ENCODE assay signal across 8 cellular contexts in the genomic region with DNA sequence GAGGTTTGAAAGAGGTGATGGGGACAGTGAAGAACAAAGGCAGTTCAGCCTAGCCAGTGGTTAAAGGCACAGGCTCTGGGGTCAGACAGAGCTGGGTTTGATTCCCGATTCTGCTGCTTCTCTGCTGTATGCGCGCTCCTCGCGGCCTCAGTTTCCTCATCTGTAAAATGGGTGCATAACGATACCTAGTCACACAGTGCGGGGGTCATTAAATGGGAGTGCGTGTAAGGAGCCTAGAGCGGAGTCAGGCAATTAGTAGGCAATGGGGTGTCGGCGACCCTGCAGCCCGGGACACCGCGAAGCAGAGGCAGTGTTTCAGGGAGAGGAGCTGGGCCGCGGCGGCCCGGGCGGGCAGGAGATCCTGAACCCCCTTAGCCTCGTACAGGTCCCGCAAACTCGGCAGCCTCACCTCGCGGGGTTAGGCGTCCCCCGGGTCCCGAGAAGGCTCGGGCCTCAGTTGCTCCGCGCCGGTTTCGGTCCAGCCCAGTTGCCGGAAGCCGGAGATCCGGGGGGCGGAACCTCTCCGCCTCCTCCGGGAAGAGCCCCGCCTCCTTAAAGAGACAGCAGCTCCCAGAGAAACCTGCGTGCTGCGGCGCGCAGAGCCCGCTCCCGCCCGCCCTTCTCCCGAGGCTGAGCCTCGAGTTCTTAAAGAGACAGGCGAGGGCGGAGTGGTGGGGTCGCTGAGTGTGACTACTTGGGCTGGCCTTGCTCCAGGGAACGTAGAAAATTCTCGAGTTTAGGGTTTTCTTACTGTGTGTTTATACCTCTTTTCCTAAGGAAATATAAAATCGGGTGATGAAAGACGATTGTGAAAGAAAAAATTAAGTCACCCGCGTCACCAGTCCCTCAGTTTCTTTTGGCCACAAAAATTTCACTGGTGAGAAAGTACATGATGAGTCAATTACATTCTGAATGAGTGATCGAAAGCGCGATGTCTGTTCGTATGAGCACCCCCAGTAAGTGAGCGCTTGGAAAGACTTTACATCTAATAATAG. TPM values are rescaled to one million over a fixed set of nuclear protein-coding genes. Genes with fewer than 3 reads are reported as not detected.
DNase-seq lines count a peak whose midpoint lies in the region; ATAC-seq and TF ChIP-seq lines count a peak whose summit lies in the region.

A gene (minus strand): TSS at position 494 of the 995 bp plus-strand sequence. CDS start 860 bp downstream, outside the sequence.

- intact Hi-C loops in naive thymus-derived CD4-positive, alpha-beta T cell (cut with micrococcal nuclease), result loop anchor here (1.0 to 5.0 kb wide), 7 partner anchors 29 to 875 kb away; a partner anchor contains a TSS

- H3K27ac Mint-ChIP-seq in activated T-helper 17 cell treated with anti-CD3 and anti-CD28 coated beads, Interleukin-2, amount 50 U/mL, for 72 hours, result peak within 1 kb of the TSS; percentile 96
- H3K27ac Mint-ChIP-seq in naive thymus-derived CD4-positive, alpha-beta T cell, result peak within 1 kb of the TSS; percentile 89 to 97 (median 95)
- peak within 1 kb of the TSS; percentile 85 for H3K27ac Mint-ChIP-seq in stimulated activated memory B cell treated with anti-CD40 and anti-IgM and Interleukin-4, amounts not matched to agents 10 μg/mL and 1 μg/mL and 100 μg/mL, for 72 hours

- H4K20me1 ChIP-seq in DOHH2 (ENCODE audit: control insufficient read depth, insufficient read depth, low read depth, low read length), result no peaks in the 10 kb centered on the region
- H4K20me1 ChIP-seq in fibroblast of lung (ENCODE audit: control insufficient read depth, extremely low read depth, insufficient read depth, low read length), result no peaks in the 10 kb centered on the region

- TF ChIP-seq CTCF in DOHH2 (IDR thresholded peaks at IDR 0.05; ENCODE audit: low read depth, low read length, poor library complexity, severe bottlenecking) (no peak), fibroblast of lung (conservative IDR thresholded peaks at IDR 0.05 in 1 of 2, IDR thresholded peaks at IDR 0.05 in 1 of 2; ENCODE audit: low read depth in 1 of 2, low read length in 2 of 2) (no peak)

- peak within 1 kb of the TSS; percentile 92 for H2AFZ ChIP-seq in fibroblast of lung (ENCODE audit: low read length)

- peaks cover 23% of the 10 kb centered on the region for H3K4me1 ChIP-seq in DOHH2 (ENCODE audit: control insufficient read depth, low read length)
- peaks cover 5% of the 10 kb centered on the region for H3K4me1 ChIP-seq in fibroblast of lung (ENCODE audit: control insufficient read depth, extremely low read depth, insufficient read depth, low read length)
- H3K4me1 ChIP-seq in naive thymus-derived CD4-positive, alpha-beta T cell (ENCODE audit: control insufficient read depth in 2 of 2, insufficient read depth in 2 of 2, low read length in 2 of 2), result peaks cover 20 to 23% of the 10 kb centered on the region in 2 donors

- H3K9me3 ChIP-seq in DOHH2 (ENCODE audit: control insufficient read depth, insufficient read depth, low read length) (no peaks in the 10 kb centered on the region), KOPT-K1 (ENCODE audit: insufficient read depth, low read length, poor library complexity, severe bottlenecking) (no peaks in the 10 kb centered on the region), fibroblast of lung (ENCODE audit: control insufficient read depth, insufficient read depth, low read depth, low read length) (no peaks in the 10 kb centered on the region)
- no peaks in the 10 kb centered on the region for H3K9me3 ChIP-seq in naive thymus-derived CD4-positive, alpha-beta T cell (ENCODE audit: control insufficient read depth in 2 of 3, low read length in 3 of 3)

- H3K79me2 ChIP-seq in DOHH2 (ENCODE audit: control insufficient read depth, low read length), result no peaks in the 10 kb centered on the region
- peaks cover 2% of the 10 kb centered on the region for H3K79me2 ChIP-seq in fibroblast of lung (ENCODE audit: control insufficient read depth, insufficient read depth, low read length)

- H3K36me3 ChIP-seq in DOHH2 (ENCODE audit: control insufficient read depth, low read length) (no peaks in the 10 kb centered on the region), KOPT-K1 (ENCODE audit: insufficient read depth, low read length) (no peaks in the 10 kb centered on the region; the same call in 1 of the 2 replicates), fibroblast of lung (ENCODE audit: control insufficient read depth, insufficient read depth, low read length) (no peaks in the 10 kb centered on the region)
- peaks cover 0 to 9% (median 0%) of the 10 kb centered on the region in 3 experiments for H3K36me3 ChIP-seq in naive thymus-derived CD4-positive, alpha-beta T cell (ENCODE audit: control insufficient read depth in 2 of 3, insufficient read depth in 3 of 3, low read length in 3 of 3)

- H3K4me2 ChIP-seq in DOHH2 (ENCODE audit: low read length), result peak within 1 kb of the TSS; percentile 76
- H3K4me2 ChIP-seq in fibroblast of lung (ENCODE audit: extremely low read depth, insufficient read depth, low read length), result peak within 1 kb of the TSS; percentile 92

- no peaks in the 10 kb centered on the region for H3K9me3 Mint-ChIP-seq in activated T-helper 17 cell treated with anti-CD3 and anti-CD28 coated beads, Interleukin-2, amount 50 U/mL, for 72 hours
- H3K9me3 Mint-ChIP-seq in naive thymus-derived CD4-positive, alpha-beta T cell, result no peaks in the 10 kb centered on the region
- no peaks in the 10 kb centered on the region for H3K9me3 Mint-ChIP-seq in stimulated activated memory B cell treated with anti-CD40 and anti-IgM and Interleukin-4, amounts not matched to agents 10 μg/mL and 1 μg/mL and 100 μg/mL, for 72 hours

- no peaks in the 10 kb centered on the region for H3K27me3 Mint-ChIP-seq in activated T-helper 17 cell treated with anti-CD3 and anti-CD28 coated beads, Interleukin-2, amount 50 U/mL, for 72 hours
- peaks cover 0 to 2% (median 0%) of the 10 kb centered on the region in 5 donors for H3K27me3 Mint-ChIP-seq in naive thymus-derived CD4-positive, alpha-beta T cell
- no peaks in the 10 kb centered on the region for H3K27me3 Mint-ChIP-seq in stimulated activated memory B cell treated with anti-CD40 and anti-IgM and Interleukin-4, amounts not matched to agents 10 μg/mL and 1 μg/mL and 100 μg/mL, for 72 hours

- no peaks in the 10 kb centered on the region for H3K9me2 ChIP-seq in DOHH2 (replicated peaks; ENCODE audit: control insufficient read depth, low read length)

- peak; percentile 88 for ATAC-seq in GM21786 (IDR thresholded peaks at IDR 0.05; ENCODE audit: unreplicated experiment)
- ATAC-seq in activated T-helper 17 cell treated with anti-CD3 and anti-CD28 coated beads, Interleukin-2, amount 50 U/mL, for 72 hours (replicated peaks), result peak; percentile 93
- ATAC-seq in naive thymus-derived CD4-positive, alpha-beta T cell, result peak; percentile 98
- ATAC-seq in stimulated activated memory B cell treated with anti-CD40 and anti-IgM and Interleukin-4, amounts not matched to agents 10 μg/mL and 1 μg/mL and 100 μg/mL, for 72 hours, result peak; percentile 98

- POLR2A ChIA-PET in naive thymus-derived CD4-positive, alpha-beta T cell (lab: Charles Lee), result interaction anchor here (0.6 to 3.3 kb wide), 6 partner anchors 11 to 163 kb away, joined by 3 to 21 read pairs (median 3); a partner anchor contains a TSS

- H3K9ac ChIP-seq in fibroblast of lung (ENCODE audit: insufficient read depth, low read length), result peak within 1 kb of the TSS; percentile 84

- H3K27me3 ChIP-seq in DOHH2 (ENCODE audit: control insufficient read depth, low read length) (0 out of 2 replicates have a peak, but pooled peaks cover under 1% of the 10 kb centered on the region), fibroblast of lung (ENCODE audit: control insufficient read depth, insufficient read depth, low read length) (no peaks in the 10 kb centered on the region)
- H3K27me3 ChIP-seq in naive thymus-derived CD4-positive, alpha-beta T cell (ENCODE audit: control insufficient read depth in 2 of 2, insufficient read depth in 2 of 2, low read length in 2 of 2), result no peaks in the 10 kb centered on the region

- DNase-seq in RPMI7951 (ENCODE audit: low read depth), result peak; percentile 89
- peak; percentile 88 to 89 for DNase-seq in fibroblast of lung (ENCODE audit: low read depth in 2 of 2)
- peak; percentile 61 to 88 (median 85) for DNase-seq in naive thymus-derived CD4-positive, alpha-beta T cell

- peaks cover 4% of the 10 kb centered on the region; the same call in 1 of the 2 replicates for H3F3A ChIP-seq in DOHH2 (ENCODE audit: control insufficient read depth, insufficient read depth)

- H3K4me1 Mint-ChIP-seq in activated T-helper 17 cell treated with anti-CD3 and anti-CD28 coated beads, Interleukin-2, amount 50 U/mL, for 72 hours, result peaks cover 16% of the 10 kb centered on the region
- H3K4me1 Mint-ChIP-seq in naive thymus-derived CD4-positive, alpha-beta T cell, result peaks cover 26 to 55% (median 51%) of the 10 kb centered on the region in 7 donors
- H3K4me1 Mint-ChIP-seq in stimulated activated memory B cell treated with anti-CD40 and anti-IgM and Interleukin-4, amounts not matched to agents 10 μg/mL and 1 μg/mL and 100 μg/mL, for 72 hours, result peaks cover 23% of the 10 kb centered on the region

- peak within 1 kb of the TSS; percentile 91 for H3K4me3 ChIP-seq in DOHH2 (ENCODE audit: low read length)
- peak within 1 kb of the TSS; percentile 81 to 98 (median 94) for H3K4me3 ChIP-seq in fibroblast of lung (replicated peaks in 1 of 4; ENCODE audit: control extremely low read depth in 1 of 4, insufficient read depth in 1 of 4, low read depth in 3 of 4, low read length in 4 of 4)
- peak within 1 kb of the TSS; percentile 79 for H3K4me3 ChIP-seq in naive thymus-derived CD4-positive, alpha-beta T cell (ENCODE audit: low read length)

- peaks cover 31% of the 10 kb centered on the region for H3K36me3 Mint-ChIP-seq in activated T-helper 17 cell treated with anti-CD3 and anti-CD28 coated beads, Interleukin-2, amount 50 U/mL, for 72 hours (ENCODE audit: low read depth)
- H3K36me3 Mint-ChIP-seq in naive thymus-derived CD4-positive, alpha-beta T cell, result peaks cover 0 to 12% (median 0%) of the 10 kb centered on the region in 5 donors
- H3K36me3 Mint-ChIP-seq in stimulated activated memory B cell treated with anti-CD40 and anti-IgM and Interleukin-4, amounts not matched to agents 10 μg/mL and 1 μg/mL and 100 μg/mL, for 72 hours, result no peaks in the 10 kb centered on the region

- CTCF ChIA-PET in naive thymus-derived CD4-positive, alpha-beta T cell (lab: Charles Lee), result interaction anchor here (0.8 to 1.3 kb wide), 3 partner anchors 52 to 70 kb away, joined by 3 to 4 read pairs (median 3); no protein-coding TSS in a partner anchor

- H3K27ac ChIP-seq in DOHH2 (ENCODE audit: low read depth, low read length), result no peak within 1 kb of the TSS
- H3K27ac ChIP-seq in KOPT-K1 (ENCODE audit: low read depth, low read length, poor library complexity, severe bottlenecking), result peak within 1 kb of the TSS; percentile 54
- peak within 1 kb of the TSS; percentile 89 for H3K27ac ChIP-seq in fibroblast of lung (ENCODE audit: insufficient read depth, low read length)
- peak within 1 kb of the TSS; percentile 75 for H3K27ac ChIP-seq in naive thymus-derived CD4-positive, alpha-beta T cell (ENCODE audit: low read depth, low read length)

- peak within 1 kb of the TSS; percentile 95 for H3K4me3 Mint-ChIP-seq in activated T-helper 17 cell treated with anti-CD3 and anti-CD28 coated beads, Interleukin-2, amount 50 U/mL, for 72 hours
- peak within 1 kb of the TSS; percentile 88 to 98 (median 96) for H3K4me3 Mint-ChIP-seq in naive thymus-derived CD4-positive, alpha-beta T cell
- H3K4me3 Mint-ChIP-seq in stimulated activated memory B cell treated with anti-CD40 and anti-IgM and Interleukin-4, amounts not matched to agents 10 μg/mL and 1 μg/mL and 100 μg/mL, for 72 hours, result peak within 1 kb of the TSS; percentile 90

RNA-seq across cellular contexts. Expression of the gene that starts here (rescaled TPM):
- total RNA-seq in RPMI7951 (2014; rRNA removed; shearing (Covaris generic)), result 29.0 and 32.3 TPM in 2 replicates
- 10 to 100 TPM; 13.7 to 14.8 TPM for total RNA-seq in activated T-helper 17 cell treated with anti-CD3 and anti-CD28 coated beads, Interleukin-2, amount 50 U/mL, for 72 hours
- 31.3 and 39.8 TPM in 2 replicates for total RNA-seq in fibroblast of lung
- polyA plus RNA-seq in fibroblast of lung, result 31.4 and 34.7 TPM in 2 replicates
- 24.3 and 24.7 TPM in 2 replicates for polyA plus RNA-seq in fibroblast of lung (2012)
- 23.9 and 25.1 TPM in 2 replicates for polyA minus RNA-seq in fibroblast of lung (ENCODE audit: low replicate concordance)
- total RNA-seq in naive thymus-derived CD4-positive, alpha-beta T cell, result 10 to 100 TPM; 10.5 to 18.0 (median 16.3) TPM
- polyA plus RNA-seq in naive thymus-derived CD4-positive, alpha-beta T cell, result 10 to 100 TPM; 20.6 to 27.4 TPM
